ENCODE assay signal across 8 cellular contexts in the genomic region with DNA sequence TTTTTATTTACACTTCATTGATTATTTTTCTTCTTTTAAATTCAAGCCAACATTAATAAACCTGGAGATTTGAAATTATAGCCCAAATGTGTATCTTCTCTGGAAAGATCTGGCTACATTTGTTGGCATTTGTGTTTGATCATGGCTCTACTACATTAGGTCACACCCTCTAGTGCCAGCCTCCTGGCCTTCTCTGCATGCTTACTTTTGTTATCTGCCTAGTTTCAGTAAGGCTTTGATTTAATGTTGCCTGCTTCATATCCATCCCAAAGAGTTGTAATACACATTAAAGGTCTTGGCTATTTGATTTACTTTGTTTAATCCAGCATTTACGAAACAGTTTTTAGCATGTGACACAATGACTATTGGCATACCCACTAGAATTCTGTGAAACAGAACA.
"Had no signal": no experiment of that assay in that cellular context is flagged by ENCODE, and none has a peak within 500 bp of the region (broad histone marks: within the 10 kb centered on the region; RNA-seq: fewer than 3 reads in every experiment).

No MANE protein-coding gene starts in this region.

- FAIRE-seq: G401.6, GM12878, GM12891, GM12892, GM18507, GM19239 had no signal

- ATAC-seq: GM12878 had no signal

- DNase-seq: GDM1, GF-D8 had no signal

- H3K4me3 ChIP-seq: GM12878 had no signal
